Comparison of ENCODE assay signal across 10 cellular contexts in genomic region chr2:135962401-135963138, GRCh38. TPM values are rescaled to one million over a fixed set of nuclear protein-coding genes. Genes with fewer than 3 reads are reported as not detected.
DNase-seq lines count a peak whose midpoint lies in the region; ATAC-seq and TF ChIP-seq lines count a peak whose summit lies in the region.
"Had no signal": no experiment of that assay in that cellular context is flagged by ENCODE, and none has a peak within 500 bp of the region (broad histone marks: within the 10 kb centered on the region; RNA-seq: fewer than 3 reads in every experiment).

No MANE protein-coding gene starts in this region.

- no peaks in the 10 kb centered on the region for H3K9me3 Mint-ChIP-seq in activated naive CD4-positive, alpha-beta T cell treated with anti-CD3 and anti-CD28 coated beads, Interleukin-2, amount 10 ng/mL, durations not matched to agents 7 days and 5 days
- H3K9me3 Mint-ChIP-seq in activated naive CD8-positive, alpha-beta T cell treated with anti-CD3 and anti-CD28 coated beads for 36 hours, result no peaks in the 10 kb centered on the region
- no peaks in the 10 kb centered on the region for H3K9me3 Mint-ChIP-seq in stimulated activated memory B cell treated with anti-CD40 and anti-IgM and Interleukin-4, amounts not matched to agents 10 μg/mL and 1 μg/mL and 100 μg/mL, for 72 hours

- peaks cover 57% of the 10 kb centered on the region for H3K36me3 Mint-ChIP-seq in activated naive CD4-positive, alpha-beta T cell treated with anti-CD3 and anti-CD28 coated beads, Interleukin-2, amount 10 ng/mL, durations not matched to agents 7 days and 5 days
- H3K36me3 Mint-ChIP-seq in activated naive CD8-positive, alpha-beta T cell treated with anti-CD3 and anti-CD28 coated beads for 36 hours, result peaks cover 47% of the 10 kb centered on the region
- peaks cover 30% of the 10 kb centered on the region for H3K36me3 Mint-ChIP-seq in stimulated activated memory B cell treated with anti-CD40 and anti-IgM and Interleukin-4, amounts not matched to agents 10 μg/mL and 1 μg/mL and 100 μg/mL, for 72 hours

- H3K27ac Mint-ChIP-seq in activated naive CD4-positive, alpha-beta T cell treated with anti-CD3 and anti-CD28 coated beads, Interleukin-2, amount 10 ng/mL, durations not matched to agents 7 days and 5 days, result peak overlapping the region; percentile 78
- H3K27ac Mint-ChIP-seq in activated naive CD8-positive, alpha-beta T cell treated with anti-CD3 and anti-CD28 coated beads for 36 hours, result peak overlapping the region; percentile 29
- peak overlapping the region; percentile 62 for H3K27ac Mint-ChIP-seq in stimulated activated memory B cell treated with anti-CD40 and anti-IgM and Interleukin-4, amounts not matched to agents 10 μg/mL and 1 μg/mL and 100 μg/mL, for 72 hours

- H3K27me3 Mint-ChIP-seq in activated naive CD4-positive, alpha-beta T cell treated with anti-CD3 and anti-CD28 coated beads, Interleukin-2, amount 10 ng/mL, durations not matched to agents 7 days and 5 days, result no peaks in the 10 kb centered on the region
- H3K27me3 Mint-ChIP-seq in activated naive CD8-positive, alpha-beta T cell treated with anti-CD3 and anti-CD28 coated beads for 36 hours, result no peaks in the 10 kb centered on the region
- H3K27me3 Mint-ChIP-seq in stimulated activated memory B cell treated with anti-CD40 and anti-IgM and Interleukin-4, amounts not matched to agents 10 μg/mL and 1 μg/mL and 100 μg/mL, for 72 hours, result no peaks in the 10 kb centered on the region

- H3K4me3 Mint-ChIP-seq in activated naive CD4-positive, alpha-beta T cell treated with anti-CD3 and anti-CD28 coated beads, Interleukin-2, amount 10 ng/mL, durations not matched to agents 7 days and 5 days, result no peak overlapping the region
- no peak overlapping the region for H3K4me3 Mint-ChIP-seq in activated naive CD8-positive, alpha-beta T cell treated with anti-CD3 and anti-CD28 coated beads for 36 hours
- H3K4me3 Mint-ChIP-seq in stimulated activated memory B cell treated with anti-CD40 and anti-IgM and Interleukin-4, amounts not matched to agents 10 μg/mL and 1 μg/mL and 100 μg/mL, for 72 hours, result peak overlapping the region; percentile 23

- no peak for TF ChIP-seq EP300 in suprapubic skin (IDR thresholded peaks at IDR 0.05)

- ATAC-seq in HG03432 (IDR thresholded peaks at IDR 0.05; ENCODE audit: unreplicated experiment), result peak; percentile 82
- ATAC-seq in stimulated activated memory B cell treated with anti-CD40 and anti-IgM and Interleukin-4, amounts not matched to agents 10 μg/mL and 1 μg/mL and 100 μg/mL, for 72 hours, result peak; percentile 63

- no peak overlapping the region for H3K4me3 ChIP-seq in suprapubic skin
- H3K4me3 ChIP-seq: ovary had no signal

- H3K4me1 Mint-ChIP-seq in activated naive CD4-positive, alpha-beta T cell treated with anti-CD3 and anti-CD28 coated beads, Interleukin-2, amount 10 ng/mL, durations not matched to agents 7 days and 5 days, result peaks cover 59% of the 10 kb centered on the region
- H3K4me1 Mint-ChIP-seq in activated naive CD8-positive, alpha-beta T cell treated with anti-CD3 and anti-CD28 coated beads for 36 hours, result peaks cover 50% of the 10 kb centered on the region
- peaks cover 47% of the 10 kb centered on the region for H3K4me1 Mint-ChIP-seq in stimulated activated memory B cell treated with anti-CD40 and anti-IgM and Interleukin-4, amounts not matched to agents 10 μg/mL and 1 μg/mL and 100 μg/mL, for 72 hours

- no peak for TF ChIP-seq POLR2A in suprapubic skin (IDR thresholded peaks at IDR 0.05)

- peaks cover 17% of the 10 kb centered on the region for H3K4me1 ChIP-seq in suprapubic skin

- 72% methylated on average over 4 of the region's 4 CpGs for WGBS in suprapubic skin

- H3K27me3 ChIP-seq in suprapubic skin, result no peaks in the 10 kb centered on the region
- H3K27me3 ChIP-seq: ovary had no signal

- DNase-seq in activated naive CD4-positive, alpha-beta T cell treated with anti-CD3 and anti-CD28 coated beads, Interleukin-2, amount 10 ng/mL, durations not matched to agents 7 days and 5 days, result no peak
- DNase-seq in activated naive CD4-positive, alpha-beta T cell treated with Interleukin-2 at 50 U/mL for 16 hours, result no peak
- no peak for DNase-seq in activated naive CD8-positive, alpha-beta T cell treated with anti-CD3 and anti-CD28 coated beads for 36 hours
- DNase-seq in NCI-H1048 (lab: John Stamatoyannopoulos, UW), result no peak
- DNase-seq in suprapubic skin (ENCODE audit: low spot score in 2 of 2), result no peak
- DNase-seq in SHP77 (lab: John Stamatoyannopoulos, UW), result no peak
- DNase-seq: NCI-H524, ovary had no signal

- no peak overlapping the region for H3K27ac ChIP-seq in suprapubic skin
- H3K27ac ChIP-seq: ovary had no signal

- peaks cover 10% of the 10 kb centered on the region for H3K36me3 ChIP-seq in suprapubic skin
- H3K36me3 ChIP-seq: ovary had no signal

- no peaks in the 10 kb centered on the region for H3K9me3 ChIP-seq in suprapubic skin
- H3K9me3 ChIP-seq: ovary had no signal

- CTCF ChIA-PET in activated naive CD4-positive, alpha-beta T cell treated with anti-CD3 and anti-CD28 coated beads, Interleukin-2, amount 10 ng/mL, durations not matched to agents 7 days and 5 days (lab: Charles Lee), result no interaction called here

- TF ChIP-seq CTCF in suprapubic skin (IDR thresholded peaks at IDR 0.05), result no peak

RNA-seq across cellular contexts. Expression of gene DARS1, which starts 22.9 kb away (rescaled TPM):
- total RNA-seq in activated naive CD8-positive, alpha-beta T cell treated with anti-CD3 and anti-CD28 coated beads for 36 hours, result 100 to 1,000 TPM; 165 to 173 TPM
- total RNA-seq in suprapubic skin, result 10 to 100 TPM; 63.1 to 82.6 (median 67.4) TPM
